ENCODE assay signal across 8 cellular contexts in the genomic region with DNA sequence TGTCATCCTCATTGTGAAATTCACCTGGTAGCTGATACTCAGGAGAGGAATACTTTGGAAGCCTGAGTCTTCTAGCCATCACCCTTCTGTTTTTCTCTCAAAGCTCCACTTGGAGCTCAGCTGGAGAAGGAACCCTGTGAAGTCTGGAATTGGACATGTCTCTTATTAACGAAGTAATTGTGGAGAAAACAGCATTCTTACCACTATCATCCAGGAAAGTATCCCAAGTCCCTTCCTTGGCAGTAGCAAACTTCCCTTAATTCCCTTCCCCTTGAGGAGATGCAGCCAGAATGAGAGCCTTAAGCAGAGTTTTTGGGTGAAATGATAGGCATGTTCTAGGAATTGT. TPM values are rescaled to one million over a fixed set of nuclear protein-coding genes. Genes with fewer than 3 reads are reported as not detected.
DNase-seq lines count a peak whose midpoint lies in the region; ATAC-seq and TF ChIP-seq lines count a peak whose summit lies in the region.

No MANE protein-coding gene starts in this region.

- no peaks in the 10 kb centered on the region for H3K27me3 ChIP-seq in CD4-positive, alpha-beta memory T cell (ENCODE audit: insufficient read depth, low read length)
- no peaks in the 10 kb centered on the region for H3K27me3 ChIP-seq in Panc1 (ENCODE audit: control insufficient read depth, insufficient read depth, low read length)

- TF ChIP-seq CTCF in Panc1 (IDR thresholded peaks at IDR 0.05) (no peak), epithelial cell of esophagus (IDR thresholded peaks at IDR 0.05; ENCODE audit: insufficient read depth, low read depth, low read length, missing control alignments) (no peak), osteocyte (IDR thresholded peaks at IDR 0.05) (no peak)

- in situ Hi-C loops in Panc1 (cut with HindIII; ENCODE audit: low pct_unique_long_range_greater_than_20kb, low sequenced_read_pairs), result no loop called here

- peaks cover 21 to 30% (median 27%) of the 10 kb centered on the region in 4 donors for H3K4me1 Mint-ChIP-seq in CD4-positive, alpha-beta memory T cell
- H3K4me1 Mint-ChIP-seq in osteocyte (ENCODE audit: unreplicated experiment), result peaks cover 24% of the 10 kb centered on the region

- peak overlapping the region; percentile 31 to 59 for H3K4me3 ChIP-seq in CD4-positive, alpha-beta memory T cell (ENCODE audit: low read length in 2 of 2)
- H3K4me3 ChIP-seq in Panc1 (ENCODE audit: low read depth in 2 of 2, low read length in 2 of 2) (peak overlapping the region; percentile 60 to 75), epithelial cell of esophagus (ENCODE audit: low read length) (peak overlapping the region; percentile 57)

- intact Hi-C loops in CD4-positive, alpha-beta memory T cell (cut with micrococcal nuclease), result loop anchor here (1.0 to 5.0 kb wide), 3 partner anchors 31 to 640 kb away; a partner anchor contains a TSS
- intact Hi-C loops in Panc1 (cut with micrococcal nuclease; ENCODE audit: unreplicated experiment), result no loop called here

- H3K36me3 Mint-ChIP-seq in CD4-positive, alpha-beta memory T cell, result peaks cover 0 to 4% of the 10 kb centered on the region in 2 donors
- H3K36me3 Mint-ChIP-seq in osteocyte (ENCODE audit: unreplicated experiment), result no peaks in the 10 kb centered on the region

- no peak for DNase-seq in CD4-positive, alpha-beta memory T cell
- DNase-seq in Panc1 (ENCODE audit: low read depth, low spot score) (no peak), epithelial cell of esophagus (ENCODE audit: low read depth) (no peak), osteocyte (ENCODE audit: extremely low spot score, unreplicated experiment) (no peak), NK-92 (lab: John Stamatoyannopoulos, UW; ENCODE audit: unreplicated experiment) (no peak), NCI-H82 (lab: John Stamatoyannopoulos, UW) (no peak)

- H3K36me3 ChIP-seq in CD4-positive, alpha-beta memory T cell (ENCODE audit: insufficient read depth, low read length), result no peaks in the 10 kb centered on the region
- H3K36me3 ChIP-seq in Panc1 (ENCODE audit: control insufficient read depth, insufficient read depth, low read length), result no peaks in the 10 kb centered on the region

- H3K4me1 ChIP-seq in CD4-positive, alpha-beta memory T cell (ENCODE audit: insufficient read depth, low read length), result peaks cover 19% of the 10 kb centered on the region
- peaks cover 9% of the 10 kb centered on the region for H3K4me1 ChIP-seq in Panc1 (ENCODE audit: control insufficient read depth, insufficient read depth, low read length)

- POLR2A ChIA-PET in CD4-positive, alpha-beta memory T cell (lab: Charles Lee; ENCODE audit: partially characterized antibody), result interaction anchor here (0.6 to 3.1 kb wide), 7 partner anchors 19 to 1449 kb away, joined by 3 to 111 read pairs (median 4); a partner anchor contains a TSS
- POLR2A ChIA-PET in Panc1 (lab: Charles Lee), result interaction anchor here (0.5 kb wide), 1 partner anchor 24 kb away, joined by 15 read pairs; no protein-coding TSS in a partner anchor

- peak overlapping the region; percentile 89 to 95 (median 92) for H3K27ac Mint-ChIP-seq in CD4-positive, alpha-beta memory T cell
- peak overlapping the region; percentile 89 for H3K27ac Mint-ChIP-seq in osteocyte (ENCODE audit: unreplicated experiment)

- H3K9me3 Mint-ChIP-seq in CD4-positive, alpha-beta memory T cell, result peaks cover 0 to 5% (median 0%) of the 10 kb centered on the region in 8 donors
- no peaks in the 10 kb centered on the region for H3K9me3 Mint-ChIP-seq in osteocyte (ENCODE audit: unreplicated experiment)

- peak overlapping the region; percentile 83 to 93 (median 89) for H3K4me3 Mint-ChIP-seq in CD4-positive, alpha-beta memory T cell
- H3K4me3 Mint-ChIP-seq in osteocyte (ENCODE audit: unreplicated experiment), result peak overlapping the region; percentile 83

- no peaks in the 10 kb centered on the region for H3K27me3 Mint-ChIP-seq in CD4-positive, alpha-beta memory T cell
- H3K27me3 Mint-ChIP-seq in osteocyte (ENCODE audit: unreplicated experiment), result no peaks in the 10 kb centered on the region

- ATAC-seq in Panc1 (no peak), GM19035 (IDR thresholded peaks at IDR 0.05; ENCODE audit: unreplicated experiment) (no peak), HG02798 (IDR thresholded peaks at IDR 0.05; ENCODE audit: poor library complexity, unreplicated experiment) (no peak)

- peak overlapping the region; percentile 83 for H3K27ac ChIP-seq in CD4-positive, alpha-beta memory T cell (ENCODE audit: low read depth, low read length)
- peak overlapping the region; percentile 98 for H3K27ac ChIP-seq in Panc1 (ENCODE audit: low read length)

- no peaks in the 10 kb centered on the region for H3K9me3 ChIP-seq in CD4-positive, alpha-beta memory T cell (ENCODE audit: control insufficient read depth in 1 of 2, low read length in 2 of 2)
- no peaks in the 10 kb centered on the region for H3K9me3 ChIP-seq in Panc1 (ENCODE audit: control insufficient read depth, insufficient read depth, low read depth, low read length)

- CTCF ChIA-PET in CD4-positive, alpha-beta memory T cell (lab: Charles Lee; ENCODE audit: partially characterized antibody), result interaction anchor here (1.1 kb wide), 1 partner anchor 30 kb away, joined by 14 read pairs; a partner anchor contains a TSS
- CTCF ChIA-PET in Panc1 (lab: Charles Lee), result no interaction called here

- BruUV-seq in Panc1 (replicated peaks; lab: Mats Ljungman, UMichigan), result TSS peak; percentile 92

RNA-seq across cellular contexts. Expression of a gene that starts 30.7 kb away (rescaled TPM):
- total RNA-seq in CD4-positive, alpha-beta memory T cell, result 10 to 100 TPM; 78.5 to 86.5 TPM
- polyA plus RNA-seq in CD4-positive, alpha-beta memory T cell, result 10 to 100 TPM; 36.5 to 58.2 TPM
- total RNA-seq in Panc1 (2021; ENCODE audit: unreplicated experiment) (102 TPM), osteocyte (164 and 170 TPM in 2 replicates)
- 52.1 TPM for polyA plus RNA-seq in Panc1 (2012; ENCODE audit: insufficient read length)
